In genomic region chr11:69560141-69560790, GRCh38 we compare ENCODE assay signal across 23 cellular contexts.
"Had no signal": no experiment of that assay in that cellular context is flagged by ENCODE, and none has a peak within 500 bp of the region (broad histone marks: within the 10 kb centered on the region; RNA-seq: fewer than 3 reads in every experiment).

No MANE protein-coding gene starts in this region.

- H3K27me3 ChIP-seq: esophagus muscularis mucosa, heart right ventricle, left lung, neural progenitor cell, suprapubic skin, tibial artery had no signal

- H3K36me3 ChIP-seq: esophagus muscularis mucosa, heart right ventricle, left lung, lower lobe of right lung, neural progenitor cell, spleen, suprapubic skin, tibial artery had no signal

- ATAC-seq: heart right ventricle; left lung; lower lobe of right lung; naive thymus-derived CD8-positive, alpha-beta T cell; right cardiac atrium had no signal

- H3K4me3 Mint-ChIP-seq: activated naive CD8-positive, alpha-beta T cell; endodermal cell; neural progenitor cell had no signal

- H3K9ac ChIP-seq: neural progenitor cell had no signal

- H3K36me3 Mint-ChIP-seq: activated naive CD8-positive, alpha-beta T cell; neural progenitor cell had no signal

- DNase-seq: activated CD4-positive, alpha-beta T cell treated with anti-CD3 and anti-CD28 coated beads for 48 hours; activated CD4-positive, alpha-beta T cell treated with anti-CD3 and anti-CD28 coated beads, Interleukin-2, amount 50 U/mL, for 48 hours; activated effector memory CD4-positive, alpha-beta T cell treated with Interleukin-2 at 50 U/mL for 16 hours; activated naive CD4-positive, alpha-beta T cell treated with Interleukin-2 at 50 U/mL for 16 hours; amniotic stem cell; caudate nucleus; endodermal cell; foreskin melanocyte; heart right ventricle; kidney glomerular epithelial cell; left lung; lower lobe of right lung; mesenchymal stem cell; naive thymus-derived CD8-positive, alpha-beta T cell; occipital lobe; right cardiac atrium; spleen; stimulated activated naive CD4-positive, alpha-beta T cell had no signal

- H3K4me3 ChIP-seq: esophagus muscularis mucosa, heart right ventricle, left lung, lower lobe of right lung, neural progenitor cell, spleen, suprapubic skin, tibial artery had no signal

- H3K9me3 ChIP-seq: lower lobe of right lung, suprapubic skin had no signal

- H3K4me1 ChIP-seq: heart right ventricle, left lung, lower lobe of right lung, neural progenitor cell, spleen, suprapubic skin had no signal

- H3K9me3 Mint-ChIP-seq: endodermal cell had no signal

- H3K27ac Mint-ChIP-seq: activated naive CD8-positive, alpha-beta T cell; endodermal cell; neural progenitor cell had no signal
